In genomic region chr9:97735070-97735600, GRCh38 we compare ENCODE assay signal across 16 cellular contexts.
"Had no signal": no experiment of that assay in that cellular context is flagged by ENCODE, and none has a peak within 500 bp of the region (broad histone marks: within the 10 kb centered on the region; RNA-seq: fewer than 3 reads in every experiment).

No MANE protein-coding gene starts in this region.

- DNase-seq: activated CD4-positive, alpha-beta T cell treated with anti-CD3 and anti-CD28 coated beads, Interleukin-2, amount 10 ng/mL, durations not matched to agents 24 days and 14 days; activated CD8-positive, alpha-beta memory T cell treated with anti-CD3 and anti-CD28 coated beads, Interleukin-2, amount 50 U/mL, for 4 hours; activated CD8-positive, alpha-beta T cell treated with anti-CD3 and anti-CD28 coated beads, Interleukin-2, amount 10 ng/mL, durations not matched to agents 7 days and 5 days; activated naive CD4-positive, alpha-beta T cell treated with anti-CD3 and anti-CD28 coated beads, Interleukin-2, amount 10 ng/mL, durations not matched to agents 7 days and 5 days; activated naive CD8-positive, alpha-beta T cell treated with anti-CD3 and anti-CD28 coated beads, Interleukin-2, amount 50 U/mL, for 24 hours; activated T-cell treated with anti-CD3 and anti-CD28 coated beads, Interleukin-2, amount 50 U/mL, for 4 hours; aorta; brain microvascular endothelial cell; gastrocnemius medialis; heart left ventricle; kidney; left ventricle myocardium superior; stimulated activated CD4-positive, alpha-beta T cell treated with anti-CD3 and anti-CD28 coated beads, Interleukin-12 subunit alpha, Interleukin-12 subunit beta, amount 100 ng/mL, for 4 hours; stimulated activated CD4-positive, alpha-beta T cell treated with anti-CD3 and anti-CD28 coated beads, Interleukin-1b, Interleukin-23, amount 100 ng/mL, for 48 hours; stimulated activated naive CD4-positive, alpha-beta T cell treated with Interleukin-2 at 50 U/mL for 16 hours; tibial artery had no signal

- ATAC-seq: activated CD8-positive, alpha-beta T cell treated with anti-CD3 and anti-CD28 coated beads, Interleukin-2, amount 10 ng/mL, durations not matched to agents 7 days and 5 days; activated naive CD8-positive, alpha-beta T cell treated with anti-CD3 and anti-CD28 coated beads, Interleukin-2, amount 50 U/mL, for 24 hours; activated T-cell treated with anti-CD3 and anti-CD28 coated beads, Interleukin-2, amount 50 U/mL, for 4 hours; gastrocnemius medialis; heart left ventricle; left ventricle myocardium superior had no signal
